ENCODE assay signal across 16 cellular contexts in the genomic region with DNA sequence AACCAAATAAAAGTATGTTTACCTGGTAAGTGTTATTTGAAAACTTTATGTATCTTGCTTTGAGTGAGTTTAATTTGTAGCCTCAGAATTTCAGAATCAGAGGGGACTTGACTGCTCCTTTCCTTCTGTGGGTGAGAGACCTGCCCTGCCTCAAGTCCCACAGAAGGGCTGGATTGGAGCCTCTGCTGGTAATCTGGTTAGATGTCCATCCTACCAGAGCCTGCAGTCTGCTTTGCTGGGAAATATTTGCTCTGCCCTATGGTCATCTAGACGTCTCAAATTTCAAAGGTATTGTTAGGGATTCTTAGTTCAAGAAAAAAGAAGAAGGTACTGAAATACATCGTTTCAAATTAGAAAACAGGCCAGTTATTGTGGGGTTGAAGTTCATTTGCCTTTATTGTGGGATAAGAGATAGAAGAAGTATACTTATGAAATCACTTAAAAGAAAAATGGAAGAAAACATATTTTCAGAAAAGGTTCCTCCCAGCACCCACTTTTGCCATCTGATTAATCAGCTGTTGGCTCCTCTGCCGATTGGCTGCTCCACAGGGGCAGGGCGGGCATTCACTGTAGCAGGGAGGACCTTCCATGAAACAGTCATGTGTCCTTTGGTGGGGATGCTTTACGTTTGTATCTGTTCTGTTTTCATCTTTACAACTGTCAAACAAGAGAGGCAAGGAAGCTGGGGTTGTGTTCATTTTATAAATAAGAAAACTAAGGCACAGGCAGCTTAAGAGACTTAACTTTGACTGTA.
A peak's percentile ranks its signal among the peaks of the same experiment; 100 is the strongest.
DNase-seq lines count a peak whose midpoint lies in the region; TF ChIP-seq lines count a peak whose summit lies in the region.
"Had no signal": no experiment of that assay in that cellular context is flagged by ENCODE, and none has a peak within 500 bp of the region (broad histone marks: within the 10 kb centered on the region; RNA-seq: fewer than 3 reads in every experiment).

No MANE protein-coding gene starts in this region.

- no peak overlapping the region for H3K4ac ChIP-seq in H9 (ENCODE audit: low read depth, low read length)

- no peak overlapping the region for H3K18ac ChIP-seq in H9 (ENCODE audit: insufficient read length, low read depth, low read length)

- H3K14ac ChIP-seq in H9 (ENCODE audit: insufficient read depth, low read length): no peak overlapping the region

- H3K36me3 ChIP-seq in neutrophil: peaks cover 92% of the 10 kb centered on the region

- peaks cover 70% of the 10 kb centered on the region for H3K4me1 Mint-ChIP-seq in activated naive CD4-positive, alpha-beta T cell treated with anti-CD3 and anti-CD28 coated beads, Interleukin-2, amount 50 U/mL, for 24 hours
- H3K4me1 Mint-ChIP-seq in H9: peaks cover 4 to 7% of the 10 kb centered on the region in 2 experiments

- H4K8ac ChIP-seq in H9 (replicated peaks; ENCODE audit: insufficient read length, low read depth, low read length): no peak overlapping the region

- H4K5ac ChIP-seq in H9 (ENCODE audit: insufficient read length, low read depth, low read length): no peak overlapping the region

- H2BK120ac ChIP-seq in H9 (ENCODE audit: low read depth, low read length, poor library complexity, severe bottlenecking): no peak overlapping the region

- H2BK20ac ChIP-seq in H9 (ENCODE audit: low read depth, low read length, poor library complexity, severe bottlenecking): no peak overlapping the region

- H3K79me2 ChIP-seq in H9 (ENCODE audit: insufficient read depth, low read length): no peaks in the 10 kb centered on the region

- no peak overlapping the region for H3K9ac ChIP-seq in H9 (ENCODE audit: extremely low read depth, insufficient read length, low read length)

- H3K27me3 ChIP-seq in H9 (ENCODE audit: insufficient read depth, low read length): no peaks in the 10 kb centered on the region
- no peaks in the 10 kb centered on the region for H3K27me3 ChIP-seq in neutrophil

- DNase-seq in activated naive CD4-positive, alpha-beta T cell (lab: John Stamatoyannopoulos, UW): no peak
- DNase-seq in H9: no peak
- DNase-seq in choroid plexus epithelial cell (ENCODE audit: low read depth): peak; percentile 38
- DNase-seq in posterior cingulate gyrus: no peak
- no peak for DNase-seq in NCI-H1436 treated with DMSO at 0.1 percent for 48 hours (lab: John Stamatoyannopoulos, UW)
- DNase-seq: H7, Kasumi-1, NCI-H1105 treated with DMSO at 0.1 percent for 48 hours, NCI-H2029, NCI-H2171 treated with DMSO at 0.1 percent for 48 hours, NCI-H510A, NCI-H82, SHP77 treated with DMSO at 0.1 percent for 48 hours had no signal

- H3K9me3 Mint-ChIP-seq in activated naive CD4-positive, alpha-beta T cell treated with anti-CD3 and anti-CD28 coated beads, Interleukin-2, amount 50 U/mL, for 24 hours: no peaks in the 10 kb centered on the region
- no peaks in the 10 kb centered on the region; a peak in 1 of 5 replicates for H3K9me3 Mint-ChIP-seq in H9

- H3K4me3 ChIP-seq in choroid plexus epithelial cell (ENCODE audit: low read depth, low read length) (no peak overlapping the region), neutrophil (ENCODE audit: low read depth in 1 of 2, low read length in 1 of 2) (no peak overlapping the region)
- H3K4me3 ChIP-seq: A549 had no signal

- H3K27me3 Mint-ChIP-seq in activated naive CD4-positive, alpha-beta T cell treated with anti-CD3 and anti-CD28 coated beads, Interleukin-2, amount 50 U/mL, for 24 hours: no peaks in the 10 kb centered on the region
- H3K27me3 Mint-ChIP-seq in H9 (ENCODE audit: low read depth): no peaks in the 10 kb centered on the region

- H3T11ph ChIP-seq in H9 (ENCODE audit: low read length): no peak overlapping the region

- H2BK5ac ChIP-seq in H9 (ENCODE audit: insufficient read length, low read length): no peak overlapping the region

- no peaks in the 10 kb centered on the region; the same call in 1 of the 2 replicates for H3K4me1 ChIP-seq in H9 (ENCODE audit: insufficient read depth, low read length)
- H3K4me1 ChIP-seq in neutrophil (ENCODE audit: control insufficient read depth in 1 of 2, insufficient read depth in 1 of 2, low read depth in 1 of 2, low read length in 1 of 2): peaks cover 0 to 9% of the 10 kb centered on the region in 2 experiments
- H3K4me1 ChIP-seq: A549 had no signal

- no peaks in the 10 kb centered on the region for H4K20me1 ChIP-seq in H9 (ENCODE audit: control insufficient read depth, insufficient read depth, insufficient read length)

- H2BK15ac ChIP-seq in H9 (ENCODE audit: low read depth, low read length): no peak overlapping the region

- H3K79me1 ChIP-seq in H9 (ENCODE audit: insufficient read depth, low read depth, low read length, poor library complexity, severe bottlenecking): no peaks in the 10 kb centered on the region

- H3K4me3 Mint-ChIP-seq in activated naive CD4-positive, alpha-beta T cell treated with anti-CD3 and anti-CD28 coated beads, Interleukin-2, amount 50 U/mL, for 24 hours: no peak overlapping the region
- no peak overlapping the region for H3K4me3 Mint-ChIP-seq in H9

- no peak overlapping the region for H2AK5ac ChIP-seq in H9 (ENCODE audit: insufficient read length, low read length)

- H3K56ac ChIP-seq in H9 (ENCODE audit: insufficient read length, low read depth, low read length): no peak overlapping the region

- H2BK12ac ChIP-seq in H9 (ENCODE audit: insufficient read length, low read depth, low read length): no peak overlapping the region

- H3K23me2 ChIP-seq in H9 (ENCODE audit: insufficient read length, low read depth, low read length, poor library complexity, severe bottlenecking): no peaks in the 10 kb centered on the region

- no peaks in the 10 kb centered on the region for H3K9me3 ChIP-seq in H9 (ENCODE audit: control insufficient read depth, low read depth, low read length)
- H3K9me3 ChIP-seq in neutrophil: no peaks in the 10 kb centered on the region
- H3K9me3 ChIP-seq: A549 had no signal

- no peak overlapping the region for H2AFZ ChIP-seq in H9 (ENCODE audit: low read length)

- peak overlapping the region; percentile 94 for H3K27ac Mint-ChIP-seq in activated naive CD4-positive, alpha-beta T cell treated with anti-CD3 and anti-CD28 coated beads, Interleukin-2, amount 50 U/mL, for 24 hours
- peak overlapping the region in 2 of 3 experiments; percentile 11 to 61; a peak in 3 of 7 replicates for H3K27ac Mint-ChIP-seq in H9

- intact Hi-C loops in posterior cingulate gyrus (cut with DNase I): no loop called here

- no peak overlapping the region for H3K4me2 ChIP-seq in H9 (ENCODE audit: insufficient read depth, insufficient read length, low read length)
- H3K4me2 ChIP-seq: A549 had no signal

- H3K27ac ChIP-seq in H9 (ENCODE audit: insufficient read length, low read depth, low read length): no peak overlapping the region
- H3K27ac ChIP-seq in neutrophil: peak overlapping the region; percentile 18
- H3K27ac ChIP-seq: A549 had no signal

- WGBS in H9 (ENCODE audit: extremely low coverage, insufficient read length, low lambda C conversion rate): no CpG with 5 or more reads among the region's 5 CpGs

- no peak overlapping the region for H4K91ac ChIP-seq in H9 (ENCODE audit: insufficient read length, low read depth, low read length)

- no peak for TF ChIP-seq CTCF in H9 (conservative IDR thresholded peaks at IDR 0.05)
- no peak for TF ChIP-seq CTCF in choroid plexus epithelial cell (conservative IDR thresholded peaks at IDR 0.05; ENCODE audit: low read depth, low read length)
- no peak for TF ChIP-seq CTCF in neutrophil (IDR thresholded peaks at IDR 0.05)

- H3K36me3 Mint-ChIP-seq in activated naive CD4-positive, alpha-beta T cell treated with anti-CD3 and anti-CD28 coated beads, Interleukin-2, amount 50 U/mL, for 24 hours: peaks cover 43% of the 10 kb centered on the region
- peaks cover 31 to 36% (median 32%) of the 10 kb centered on the region in 3 experiments for H3K36me3 Mint-ChIP-seq in H9 (ENCODE audit: insufficient read depth in 1 of 3, low read depth in 3 of 3)

- no peak overlapping the region for H3K23ac ChIP-seq in H9 (ENCODE audit: insufficient read length, low read depth, low read length)
